ENCODE assay signal across 14 cellular contexts in genomic region chr15:58498821-58499580, GRCh38.
A peak's percentile ranks its signal among the peaks of the same experiment; 100 is the strongest.
DNase-seq lines count a peak whose midpoint lies in the region; ATAC-seq, FAIRE-seq and TF ChIP-seq lines count a peak whose summit lies in the region.
"Had no signal": no experiment of that assay in that cellular context is flagged by ENCODE, and none has a peak within 500 bp of the region (broad histone marks: within the 10 kb centered on the region; RNA-seq: fewer than 3 reads in every experiment).

No MANE protein-coding gene starts in this region.

- DNase-seq in EH (ENCODE audit: low read depth) (peak; percentile 98), RCC 7860 (ENCODE audit: low spot score) (peak; percentile 71), fibroblast of lung (ENCODE audit: low read depth in 2 of 2) (peak; percentile 67 to 85), osteocyte (ENCODE audit: extremely low spot score, unreplicated experiment) (no peak), SKM-1 treated with dmso at 0.1 percent for 144 hours (lab: John Stamatoyannopoulos, UW; ENCODE audit: unreplicated experiment) (no peak), GF-D8 (lab: John Stamatoyannopoulos, UW) (no peak), erythroblast (lab: John Stamatoyannopoulos, UW) (no peak)
- DNase-seq: activated T-cell treated with anti-CD3 and anti-CD28 coated beads, Interleukin-2, amount 50 U/mL, for 24 hours; colonic mucosa; DMS153; NCI-H1105; stimulated activated CD4-positive, alpha-beta T cell treated with anti-CD3 and anti-CD28 coated beads, Interleukin-4, amount 100 ng/mL, for 4 hours had no signal

- TF ChIP-seq POLR2A in erythroblast (IDR thresholded peaks at IDR 0.05; ENCODE audit: low read length): no peak

- H3K27me3 Mint-ChIP-seq in osteocyte (ENCODE audit: unreplicated experiment): no peaks in the 10 kb centered on the region
- H3K27me3 Mint-ChIP-seq: activated T-cell treated with anti-CD3 and anti-CD28 coated beads, Interleukin-2, amount 50 U/mL, for 24 hours had no signal

- ATAC-seq in HG02759 (IDR thresholded peaks at IDR 0.05; ENCODE audit: unreplicated experiment): no peak

- H3K36me3 Mint-ChIP-seq in osteocyte (ENCODE audit: unreplicated experiment): no peaks in the 10 kb centered on the region

- no peaks in the 10 kb centered on the region for H3K36me3 ChIP-seq in fibroblast of lung (ENCODE audit: control insufficient read depth, insufficient read depth, low read length)
- H3K36me3 ChIP-seq: colonic mucosa had no signal

- no peak overlapping the region for H2AFZ ChIP-seq in fibroblast of lung (ENCODE audit: low read length)

- no peaks in the 10 kb centered on the region for H4K20me1 ChIP-seq in fibroblast of lung (ENCODE audit: control insufficient read depth, extremely low read depth, insufficient read depth, low read length)

- no peaks in the 10 kb centered on the region for H3K79me2 ChIP-seq in fibroblast of lung (ENCODE audit: control insufficient read depth, insufficient read depth, low read length)

- peak; percentile 46 for FAIRE-seq in RCC 7860 (lab: Jason Lieb, UNC)
- FAIRE-seq: H54 had no signal

- H3K4me1 Mint-ChIP-seq in osteocyte (ENCODE audit: unreplicated experiment): peaks cover 21% of the 10 kb centered on the region

- no peak for TF ChIP-seq CTCF in fibroblast of lung (conservative IDR thresholded peaks at IDR 0.05 in 1 of 2, IDR thresholded peaks at IDR 0.05 in 1 of 2; ENCODE audit: low read depth in 1 of 2, low read length in 2 of 2)
- no peak for TF ChIP-seq CTCF in osteocyte (IDR thresholded peaks at IDR 0.05)

- peak overlapping the region; percentile 30 for H3K27ac ChIP-seq in fibroblast of lung (ENCODE audit: insufficient read depth, low read length)
- H3K27ac ChIP-seq: colonic mucosa had no signal

- no peak overlapping the region for H3K4me3 Mint-ChIP-seq in osteocyte (ENCODE audit: unreplicated experiment)
- H3K4me3 Mint-ChIP-seq: activated T-cell treated with anti-CD3 and anti-CD28 coated beads, Interleukin-2, amount 50 U/mL, for 24 hours had no signal

- no peak overlapping the region for H3K4me2 ChIP-seq in fibroblast of lung (ENCODE audit: extremely low read depth, insufficient read depth, low read length)

- H3K27ac Mint-ChIP-seq in osteocyte (ENCODE audit: unreplicated experiment): peak overlapping the region; percentile 69
- H3K27ac Mint-ChIP-seq: activated T-cell treated with anti-CD3 and anti-CD28 coated beads, Interleukin-2, amount 50 U/mL, for 24 hours had no signal

- H3K9me3 ChIP-seq in fibroblast of lung (ENCODE audit: control insufficient read depth, insufficient read depth, low read depth, low read length): no peaks in the 10 kb centered on the region
- H3K9me3 ChIP-seq: colonic mucosa had no signal

- H3K9me3 Mint-ChIP-seq in osteocyte (ENCODE audit: unreplicated experiment): no peaks in the 10 kb centered on the region
- H3K9me3 Mint-ChIP-seq: activated T-cell treated with anti-CD3 and anti-CD28 coated beads, Interleukin-2, amount 50 U/mL, for 24 hours had no signal

- no peaks in the 10 kb centered on the region for H3K27me3 ChIP-seq in fibroblast of lung (ENCODE audit: control insufficient read depth, insufficient read depth, low read length)
- H3K27me3 ChIP-seq: colonic mucosa had no signal

- no peak overlapping the region for H3K4me3 ChIP-seq in fibroblast of lung (replicated peaks in 1 of 4; ENCODE audit: control extremely low read depth in 1 of 4, insufficient read depth in 1 of 4, low read depth in 3 of 4, low read length in 4 of 4)
- H3K4me3 ChIP-seq: colonic mucosa had no signal

- peaks cover 3% of the 10 kb centered on the region for H3K4me1 ChIP-seq in fibroblast of lung (ENCODE audit: control insufficient read depth, extremely low read depth, insufficient read depth, low read length)
- H3K4me1 ChIP-seq: colonic mucosa had no signal

- no peak overlapping the region for H3K9ac ChIP-seq in fibroblast of lung (ENCODE audit: insufficient read depth, low read length)

Comparison
In these comparisons a context has a peak if more than half of its experiments do, and no peak if none do; other contexts are left out.
1. DNase-seq: peak in EH (single experiment), RCC 7860 (single experiment) and fibroblast of lung (2 of 2); none in osteocyte (single experiment), SKM-1 treated with dmso at 0.1 percent for 144 hours (single experiment), GF-D8 (single experiment) and erythroblast (0 of 2).